Comparison of ENCODE assay signal across 2 cellular contexts in the genomic region with DNA sequence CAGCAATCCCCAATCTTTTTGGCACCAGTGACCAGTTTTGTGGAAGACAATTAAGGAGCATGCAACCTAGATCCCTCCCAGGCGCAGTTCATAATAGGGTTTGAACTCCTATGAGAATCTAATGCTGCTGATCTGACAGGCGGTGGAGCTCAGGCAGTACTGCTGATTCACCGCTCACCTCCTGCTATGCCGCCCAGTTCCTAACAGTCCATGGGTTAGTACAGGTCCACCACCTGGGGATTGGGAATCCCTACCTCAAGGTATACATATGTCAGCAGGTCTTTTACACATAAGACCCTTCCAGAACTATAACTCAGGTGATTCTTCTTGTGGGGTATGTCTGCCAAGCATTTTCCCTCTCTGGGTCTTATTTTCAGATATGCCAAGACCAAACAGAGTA.
TF ChIP-seq lines count a peak whose summit lies in the region.

No MANE protein-coding gene starts in this region.

TF ChIP-seq in GM23338, 12 proteins besides CTCF, POLR2A, EP300 and RAD21 (continues in another document):
- TF ChIP-seq, protein P1, sequence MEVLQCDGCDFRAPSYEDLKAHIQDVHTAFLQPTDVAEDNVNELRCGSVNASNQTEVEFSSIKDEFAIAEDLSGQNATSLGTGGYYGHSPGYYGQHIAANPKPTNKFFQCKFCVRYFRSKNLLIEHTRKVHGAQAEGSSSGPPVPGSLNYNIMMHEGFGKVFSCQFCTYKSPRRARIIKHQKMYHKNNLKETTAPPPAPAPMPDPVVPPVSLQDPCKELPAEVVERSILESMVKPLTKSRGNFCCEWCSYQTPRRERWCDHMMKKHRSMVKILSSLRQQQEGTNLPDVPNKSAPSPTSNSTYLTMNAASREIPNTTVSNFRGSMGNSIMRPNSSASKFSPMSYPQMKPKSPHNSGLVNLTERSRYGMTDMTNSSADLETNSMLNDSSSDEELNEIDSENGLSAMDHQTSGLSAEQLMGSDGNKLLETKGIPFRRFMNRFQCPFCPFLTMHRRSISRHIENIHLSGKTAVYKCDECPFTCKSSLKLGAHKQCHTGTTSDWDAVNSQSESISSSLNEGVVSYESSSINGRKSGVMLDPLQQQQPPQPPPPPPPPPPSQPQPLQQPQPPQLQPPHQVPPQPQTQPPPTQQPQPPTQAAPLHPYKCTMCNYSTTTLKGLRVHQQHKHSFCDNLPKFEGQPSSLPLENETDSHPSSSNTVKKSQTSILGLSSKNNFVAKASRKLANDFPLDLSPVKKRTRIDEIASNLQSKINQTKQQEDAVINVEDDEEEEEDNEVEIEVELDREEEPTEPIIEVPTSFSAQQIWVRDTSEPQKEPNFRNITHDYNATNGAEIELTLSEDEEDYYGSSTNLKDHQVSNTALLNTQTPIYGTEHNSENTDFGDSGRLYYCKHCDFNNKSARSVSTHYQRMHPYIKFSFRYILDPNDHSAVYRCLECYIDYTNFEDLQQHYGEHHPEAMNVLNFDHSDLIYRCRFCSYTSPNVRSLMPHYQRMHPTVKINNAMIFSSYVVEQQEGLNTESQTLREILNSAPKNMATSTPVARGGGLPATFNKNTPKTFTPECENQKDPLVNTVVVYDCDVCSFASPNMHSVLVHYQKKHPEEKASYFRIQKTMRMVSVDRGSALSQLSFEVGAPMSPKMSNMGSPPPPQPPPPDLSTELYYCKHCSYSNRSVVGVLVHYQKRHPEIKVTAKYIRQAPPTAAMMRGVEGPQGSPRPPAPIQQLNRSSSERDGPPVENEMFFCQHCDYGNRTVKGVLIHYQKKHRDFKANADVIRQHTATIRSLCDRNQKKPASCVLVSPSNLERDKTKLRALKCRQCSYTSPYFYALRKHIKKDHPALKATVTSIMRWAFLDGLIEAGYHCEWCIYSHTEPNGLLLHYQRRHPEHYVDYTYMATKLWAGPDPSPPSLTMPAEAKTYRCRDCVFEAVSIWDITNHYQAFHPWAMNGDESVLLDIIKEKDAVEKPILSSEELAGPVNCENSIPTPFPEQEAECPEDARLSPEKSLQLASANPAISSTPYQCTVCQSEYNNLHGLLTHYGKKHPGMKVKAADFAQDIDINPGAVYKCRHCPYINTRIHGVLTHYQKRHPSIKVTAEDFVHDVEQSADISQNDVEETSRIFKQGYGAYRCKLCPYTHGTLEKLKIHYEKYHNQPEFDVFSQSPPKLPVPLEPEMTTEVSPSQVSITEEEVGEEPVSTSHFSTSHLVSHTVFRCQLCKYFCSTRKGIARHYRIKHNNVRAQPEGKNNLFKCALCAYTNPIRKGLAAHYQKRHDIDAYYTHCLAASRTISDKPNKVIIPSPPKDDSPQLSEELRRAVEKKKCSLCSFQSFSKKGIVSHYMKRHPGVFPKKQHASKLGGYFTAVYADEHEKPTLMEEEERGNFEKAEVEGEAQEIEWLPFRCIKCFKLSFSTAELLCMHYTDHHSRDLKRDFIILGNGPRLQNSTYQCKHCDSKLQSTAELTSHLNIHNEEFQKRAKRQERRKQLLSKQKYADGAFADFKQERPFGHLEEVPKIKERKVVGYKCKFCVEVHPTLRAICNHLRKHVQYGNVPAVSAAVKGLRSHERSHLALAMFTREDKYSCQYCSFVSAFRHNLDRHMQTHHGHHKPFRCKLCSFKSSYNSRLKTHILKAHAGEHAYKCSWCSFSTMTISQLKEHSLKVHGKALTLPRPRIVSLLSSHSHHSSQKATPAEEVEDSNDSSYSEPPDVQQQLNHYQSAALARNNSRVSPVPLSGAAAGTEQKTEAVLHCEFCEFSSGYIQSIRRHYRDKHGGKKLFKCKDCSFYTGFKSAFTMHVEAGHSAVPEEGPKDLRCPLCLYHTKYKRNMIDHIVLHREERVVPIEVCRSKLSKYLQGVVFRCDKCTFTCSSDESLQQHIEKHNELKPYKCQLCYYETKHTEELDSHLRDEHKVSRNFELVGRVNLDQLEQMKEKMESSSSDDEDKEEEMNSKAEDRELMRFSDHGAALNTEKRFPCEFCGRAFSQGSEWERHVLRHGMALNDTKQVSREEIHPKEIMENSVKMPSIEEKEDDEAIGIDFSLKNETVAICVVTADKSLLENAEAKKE (CRISPR knock-in tag; IDR thresholded peaks at IDR 0.05) = no peak
- TF ChIP-seq EZH2phosphoT487 (IDR thresholded peaks at IDR 0.05; ENCODE audit: unreplicated experiment) (no peak), ZNF331 (CRISPR knock-in tag; IDR thresholded peaks at IDR 0.05; ENCODE audit: low read depth) (no peak), EZH2 (IDR thresholded peaks at IDR 0.05; ENCODE audit: low read depth, unreplicated experiment) (no peak), ZNF114 (CRISPR knock-in tag; IDR thresholded peaks at IDR 0.05) (no peak), NANOG (IDR thresholded peaks at IDR 0.05; ENCODE audit: borderline replicate concordance) (no peak), CREB1 (CRISPR knock-in tag; IDR thresholded peaks at IDR 0.05; ENCODE audit: low read depth) (no peak), JUNB (IDR thresholded peaks at IDR 0.05; ENCODE audit: unreplicated experiment) (no peak)
- TF ChIP-seq, protein P2, sequence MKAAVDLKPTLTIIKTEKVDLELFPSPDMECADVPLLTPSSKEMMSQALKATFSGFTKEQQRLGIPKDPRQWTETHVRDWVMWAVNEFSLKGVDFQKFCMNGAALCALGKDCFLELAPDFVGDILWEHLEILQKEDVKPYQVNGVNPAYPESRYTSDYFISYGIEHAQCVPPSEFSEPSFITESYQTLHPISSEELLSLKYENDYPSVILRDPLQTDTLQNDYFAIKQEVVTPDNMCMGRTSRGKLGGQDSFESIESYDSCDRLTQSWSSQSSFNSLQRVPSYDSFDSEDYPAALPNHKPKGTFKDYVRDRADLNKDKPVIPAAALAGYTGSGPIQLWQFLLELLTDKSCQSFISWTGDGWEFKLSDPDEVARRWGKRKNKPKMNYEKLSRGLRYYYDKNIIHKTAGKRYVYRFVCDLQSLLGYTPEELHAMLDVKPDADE (IDR thresholded peaks at IDR 0.05) = no peak
- TF ChIP-seq, protein P3, sequence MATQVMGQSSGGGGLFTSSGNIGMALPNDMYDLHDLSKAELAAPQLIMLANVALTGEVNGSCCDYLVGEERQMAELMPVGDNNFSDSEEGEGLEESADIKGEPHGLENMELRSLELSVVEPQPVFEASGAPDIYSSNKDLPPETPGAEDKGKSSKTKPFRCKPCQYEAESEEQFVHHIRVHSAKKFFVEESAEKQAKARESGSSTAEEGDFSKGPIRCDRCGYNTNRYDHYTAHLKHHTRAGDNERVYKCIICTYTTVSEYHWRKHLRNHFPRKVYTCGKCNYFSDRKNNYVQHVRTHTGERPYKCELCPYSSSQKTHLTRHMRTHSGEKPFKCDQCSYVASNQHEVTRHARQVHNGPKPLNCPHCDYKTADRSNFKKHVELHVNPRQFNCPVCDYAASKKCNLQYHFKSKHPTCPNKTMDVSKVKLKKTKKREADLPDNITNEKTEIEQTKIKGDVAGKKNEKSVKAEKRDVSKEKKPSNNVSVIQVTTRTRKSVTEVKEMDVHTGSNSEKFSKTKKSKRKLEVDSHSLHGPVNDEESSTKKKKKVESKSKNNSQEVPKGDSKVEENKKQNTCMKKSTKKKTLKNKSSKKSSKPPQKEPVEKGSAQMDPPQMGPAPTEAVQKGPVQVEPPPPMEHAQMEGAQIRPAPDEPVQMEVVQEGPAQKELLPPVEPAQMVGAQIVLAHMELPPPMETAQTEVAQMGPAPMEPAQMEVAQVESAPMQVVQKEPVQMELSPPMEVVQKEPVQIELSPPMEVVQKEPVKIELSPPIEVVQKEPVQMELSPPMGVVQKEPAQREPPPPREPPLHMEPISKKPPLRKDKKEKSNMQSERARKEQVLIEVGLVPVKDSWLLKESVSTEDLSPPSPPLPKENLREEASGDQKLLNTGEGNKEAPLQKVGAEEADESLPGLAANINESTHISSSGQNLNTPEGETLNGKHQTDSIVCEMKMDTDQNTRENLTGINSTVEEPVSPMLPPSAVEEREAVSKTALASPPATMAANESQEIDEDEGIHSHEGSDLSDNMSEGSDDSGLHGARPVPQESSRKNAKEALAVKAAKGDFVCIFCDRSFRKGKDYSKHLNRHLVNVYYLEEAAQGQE (IDR thresholded peaks at IDR 0.05; ENCODE audit: unreplicated experiment) = no peak

TF ChIP-seq in K562, 482 proteins besides CTCF, POLR2A, EP300 and RAD21 (continued from another document):
- TF ChIP-seq SETDB1 (IDR thresholded peaks at IDR 0.05; ENCODE audit: low read length) (no peak), ZC3H8 (IDR thresholded peaks at IDR 0.05) (no peak)
- TF ChIP-seq, protein P4, sequence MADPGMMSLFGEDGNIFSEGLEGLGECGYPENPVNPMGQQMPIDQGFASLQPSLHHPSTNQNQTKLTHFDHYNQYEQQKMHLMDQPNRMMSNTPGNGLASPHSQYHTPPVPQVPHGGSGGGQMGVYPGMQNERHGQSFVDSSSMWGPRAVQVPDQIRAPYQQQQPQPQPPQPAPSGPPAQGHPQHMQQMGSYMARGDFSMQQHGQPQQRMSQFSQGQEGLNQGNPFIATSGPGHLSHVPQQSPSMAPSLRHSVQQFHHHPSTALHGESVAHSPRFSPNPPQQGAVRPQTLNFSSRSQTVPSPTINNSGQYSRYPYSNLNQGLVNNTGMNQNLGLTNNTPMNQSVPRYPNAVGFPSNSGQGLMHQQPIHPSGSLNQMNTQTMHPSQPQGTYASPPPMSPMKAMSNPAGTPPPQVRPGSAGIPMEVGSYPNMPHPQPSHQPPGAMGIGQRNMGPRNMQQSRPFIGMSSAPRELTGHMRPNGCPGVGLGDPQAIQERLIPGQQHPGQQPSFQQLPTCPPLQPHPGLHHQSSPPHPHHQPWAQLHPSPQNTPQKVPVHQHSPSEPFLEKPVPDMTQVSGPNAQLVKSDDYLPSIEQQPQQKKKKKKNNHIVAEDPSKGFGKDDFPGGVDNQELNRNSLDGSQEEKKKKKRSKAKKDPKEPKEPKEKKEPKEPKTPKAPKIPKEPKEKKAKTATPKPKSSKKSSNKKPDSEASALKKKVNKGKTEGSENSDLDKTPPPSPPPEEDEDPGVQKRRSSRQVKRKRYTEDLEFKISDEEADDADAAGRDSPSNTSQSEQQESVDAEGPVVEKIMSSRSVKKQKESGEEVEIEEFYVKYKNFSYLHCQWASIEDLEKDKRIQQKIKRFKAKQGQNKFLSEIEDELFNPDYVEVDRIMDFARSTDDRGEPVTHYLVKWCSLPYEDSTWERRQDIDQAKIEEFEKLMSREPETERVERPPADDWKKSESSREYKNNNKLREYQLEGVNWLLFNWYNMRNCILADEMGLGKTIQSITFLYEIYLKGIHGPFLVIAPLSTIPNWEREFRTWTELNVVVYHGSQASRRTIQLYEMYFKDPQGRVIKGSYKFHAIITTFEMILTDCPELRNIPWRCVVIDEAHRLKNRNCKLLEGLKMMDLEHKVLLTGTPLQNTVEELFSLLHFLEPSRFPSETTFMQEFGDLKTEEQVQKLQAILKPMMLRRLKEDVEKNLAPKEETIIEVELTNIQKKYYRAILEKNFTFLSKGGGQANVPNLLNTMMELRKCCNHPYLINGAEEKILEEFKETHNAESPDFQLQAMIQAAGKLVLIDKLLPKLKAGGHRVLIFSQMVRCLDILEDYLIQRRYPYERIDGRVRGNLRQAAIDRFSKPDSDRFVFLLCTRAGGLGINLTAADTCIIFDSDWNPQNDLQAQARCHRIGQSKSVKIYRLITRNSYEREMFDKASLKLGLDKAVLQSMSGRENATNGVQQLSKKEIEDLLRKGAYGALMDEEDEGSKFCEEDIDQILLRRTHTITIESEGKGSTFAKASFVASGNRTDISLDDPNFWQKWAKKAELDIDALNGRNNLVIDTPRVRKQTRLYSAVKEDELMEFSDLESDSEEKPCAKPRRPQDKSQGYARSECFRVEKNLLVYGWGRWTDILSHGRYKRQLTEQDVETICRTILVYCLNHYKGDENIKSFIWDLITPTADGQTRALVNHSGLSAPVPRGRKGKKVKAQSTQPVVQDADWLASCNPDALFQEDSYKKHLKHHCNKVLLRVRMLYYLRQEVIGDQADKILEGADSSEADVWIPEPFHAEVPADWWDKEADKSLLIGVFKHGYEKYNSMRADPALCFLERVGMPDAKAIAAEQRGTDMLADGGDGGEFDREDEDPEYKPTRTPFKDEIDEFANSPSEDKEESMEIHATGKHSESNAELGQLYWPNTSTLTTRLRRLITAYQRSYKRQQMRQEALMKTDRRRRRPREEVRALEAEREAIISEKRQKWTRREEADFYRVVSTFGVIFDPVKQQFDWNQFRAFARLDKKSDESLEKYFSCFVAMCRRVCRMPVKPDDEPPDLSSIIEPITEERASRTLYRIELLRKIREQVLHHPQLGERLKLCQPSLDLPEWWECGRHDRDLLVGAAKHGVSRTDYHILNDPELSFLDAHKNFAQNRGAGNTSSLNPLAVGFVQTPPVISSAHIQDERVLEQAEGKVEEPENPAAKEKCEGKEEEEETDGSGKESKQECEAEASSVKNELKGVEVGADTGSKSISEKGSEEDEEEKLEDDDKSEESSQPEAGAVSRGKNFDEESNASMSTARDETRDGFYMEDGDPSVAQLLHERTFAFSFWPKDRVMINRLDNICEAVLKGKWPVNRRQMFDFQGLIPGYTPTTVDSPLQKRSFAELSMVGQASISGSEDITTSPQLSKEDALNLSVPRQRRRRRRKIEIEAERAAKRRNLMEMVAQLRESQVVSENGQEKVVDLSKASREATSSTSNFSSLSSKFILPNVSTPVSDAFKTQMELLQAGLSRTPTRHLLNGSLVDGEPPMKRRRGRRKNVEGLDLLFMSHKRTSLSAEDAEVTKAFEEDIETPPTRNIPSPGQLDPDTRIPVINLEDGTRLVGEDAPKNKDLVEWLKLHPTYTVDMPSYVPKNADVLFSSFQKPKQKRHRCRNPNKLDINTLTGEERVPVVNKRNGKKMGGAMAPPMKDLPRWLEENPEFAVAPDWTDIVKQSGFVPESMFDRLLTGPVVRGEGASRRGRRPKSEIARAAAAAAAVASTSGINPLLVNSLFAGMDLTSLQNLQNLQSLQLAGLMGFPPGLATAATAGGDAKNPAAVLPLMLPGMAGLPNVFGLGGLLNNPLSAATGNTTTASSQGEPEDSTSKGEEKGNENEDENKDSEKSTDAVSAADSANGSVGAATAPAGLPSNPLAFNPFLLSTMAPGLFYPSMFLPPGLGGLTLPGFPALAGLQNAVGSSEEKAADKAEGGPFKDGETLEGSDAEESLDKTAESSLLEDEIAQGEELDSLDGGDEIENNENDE (IDR thresholded peaks at IDR 0.05; ENCODE audit: low read depth, low read length) = no peak
- TF ChIP-seq, protein P5, sequence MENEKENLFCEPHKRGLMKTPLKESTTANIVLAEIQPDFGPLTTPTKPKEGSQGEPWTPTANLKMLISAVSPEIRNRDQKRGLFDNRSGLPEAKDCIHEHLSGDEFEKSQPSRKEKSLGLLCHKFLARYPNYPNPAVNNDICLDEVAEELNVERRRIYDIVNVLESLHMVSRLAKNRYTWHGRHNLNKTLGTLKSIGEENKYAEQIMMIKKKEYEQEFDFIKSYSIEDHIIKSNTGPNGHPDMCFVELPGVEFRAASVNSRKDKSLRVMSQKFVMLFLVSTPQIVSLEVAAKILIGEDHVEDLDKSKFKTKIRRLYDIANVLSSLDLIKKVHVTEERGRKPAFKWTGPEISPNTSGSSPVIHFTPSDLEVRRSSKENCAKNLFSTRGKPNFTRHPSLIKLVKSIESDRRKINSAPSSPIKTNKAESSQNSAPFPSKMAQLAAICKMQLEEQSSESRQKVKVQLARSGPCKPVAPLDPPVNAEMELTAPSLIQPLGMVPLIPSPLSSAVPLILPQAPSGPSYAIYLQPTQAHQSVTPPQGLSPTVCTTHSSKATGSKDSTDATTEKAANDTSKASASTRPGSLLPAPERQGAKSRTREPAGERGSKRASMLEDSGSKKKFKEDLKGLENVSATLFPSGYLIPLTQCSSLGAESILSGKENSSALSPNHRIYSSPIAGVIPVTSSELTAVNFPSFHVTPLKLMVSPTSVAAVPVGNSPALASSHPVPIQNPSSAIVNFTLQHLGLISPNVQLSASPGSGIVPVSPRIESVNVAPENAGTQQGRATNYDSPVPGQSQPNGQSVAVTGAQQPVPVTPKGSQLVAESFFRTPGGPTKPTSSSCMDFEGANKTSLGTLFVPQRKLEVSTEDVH (IDR thresholded peaks at IDR 0.05; ENCODE audit: low read depth, partially characterized antibody) = no peak
- TF ChIP-seq, protein P6, sequence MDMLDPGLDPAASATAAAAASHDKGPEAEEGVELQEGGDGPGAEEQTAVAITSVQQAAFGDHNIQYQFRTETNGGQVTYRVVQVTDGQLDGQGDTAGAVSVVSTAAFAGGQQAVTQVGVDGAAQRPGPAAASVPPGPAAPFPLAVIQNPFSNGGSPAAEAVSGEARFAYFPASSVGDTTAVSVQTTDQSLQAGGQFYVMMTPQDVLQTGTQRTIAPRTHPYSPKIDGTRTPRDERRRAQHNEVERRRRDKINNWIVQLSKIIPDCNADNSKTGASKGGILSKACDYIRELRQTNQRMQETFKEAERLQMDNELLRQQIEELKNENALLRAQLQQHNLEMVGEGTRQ (CRISPR knock-in tag; IDR thresholded peaks at IDR 0.05) = no peak
